In the genomic region with DNA sequence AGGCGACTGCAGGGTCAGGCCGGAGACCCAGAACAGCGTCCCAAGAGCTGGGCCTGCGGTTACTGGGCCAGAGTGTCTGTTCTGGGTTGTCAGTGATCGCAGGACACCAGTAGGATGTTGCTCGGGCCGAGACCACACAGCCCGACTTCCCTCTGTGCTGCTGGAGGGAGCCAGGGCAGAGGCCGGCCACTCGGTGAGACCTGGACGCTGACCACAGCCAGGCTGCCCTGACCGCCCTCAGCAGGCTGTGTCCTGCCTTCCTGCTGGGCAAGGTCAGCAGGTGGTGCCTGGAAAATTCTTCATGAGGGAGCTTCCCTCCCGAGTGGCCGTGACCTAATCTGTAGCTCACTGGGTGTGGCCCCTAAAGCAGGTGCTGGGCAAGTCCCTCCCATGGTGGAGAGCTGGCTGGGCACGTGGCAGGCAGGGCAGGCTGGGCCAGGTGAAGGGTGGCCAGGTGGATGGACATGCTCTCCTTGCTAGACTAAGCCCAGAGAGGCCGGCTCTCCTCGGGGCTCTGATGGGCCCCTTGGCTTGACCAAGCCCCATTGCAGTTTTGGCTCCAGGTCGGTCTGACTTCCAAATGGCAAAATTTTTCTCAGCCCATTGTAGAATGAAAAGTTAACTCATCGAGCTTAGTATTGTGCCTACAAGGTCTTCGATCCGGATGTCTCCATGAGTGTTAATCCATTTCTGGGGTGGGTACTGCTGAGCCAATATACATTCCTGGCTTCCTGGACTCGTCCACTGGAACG, we compare ENCODE assay signal across 9 cellular contexts. TPM values are rescaled to one million over a fixed set of nuclear protein-coding genes. Genes with fewer than 3 reads are reported as not detected.
A peak's percentile ranks its signal among the peaks of the same experiment; 100 is the strongest.
DNase-seq lines count a peak whose midpoint lies in the region; ATAC-seq and TF ChIP-seq lines count a peak whose summit lies in the region.
"Had no signal": no experiment of that assay in that cellular context is flagged by ENCODE, and none has a peak within 500 bp of the region (broad histone marks: within the 10 kb centered on the region; RNA-seq: fewer than 3 reads in every experiment).

No MANE protein-coding gene starts in this region.

- peak overlapping the region; percentile 83; the same call in 1 of the 2 replicates for H3K4me3 ChIP-seq in BE2C (ENCODE audit: low read depth, low read length)
- H3K4me3 ChIP-seq in GM12865 (ENCODE audit: low read depth, low read length), result peak overlapping the region; percentile 69; the same call in 1 of the 2 replicates

- peaks cover 5% of the 10 kb centered on the region for H3K4me1 Mint-ChIP-seq in activated T-helper 17 cell treated with anti-CD3 and anti-CD28 coated beads, Interleukin-2, amount 50 U/mL, for 72 hours
- H3K4me1 Mint-ChIP-seq in mesothelial cell of epicardium, result peaks cover 3% of the 10 kb centered on the region

- peaks cover 17% of the 10 kb centered on the region for H3K4me1 ChIP-seq in BE2C

- no peaks in the 10 kb centered on the region for H3K27me3 ChIP-seq in BE2C

- peak overlapping the region; percentile 71 for H3K4me3 Mint-ChIP-seq in activated T-helper 17 cell treated with anti-CD3 and anti-CD28 coated beads, Interleukin-2, amount 50 U/mL, for 72 hours
- H3K4me3 Mint-ChIP-seq in mesothelial cell of epicardium, result peak overlapping the region; percentile 17
- H3K4me3 Mint-ChIP-seq: dendritic cell treated with granulocyte-macrophage colony-stimulating factor and Interleukin-4, amounts not matched to agents 40 ng/mL and 50 ng/mL, for 4 days had no signal

- H3K36me3 Mint-ChIP-seq in activated T-helper 17 cell treated with anti-CD3 and anti-CD28 coated beads, Interleukin-2, amount 50 U/mL, for 72 hours (ENCODE audit: low read depth), result no peaks in the 10 kb centered on the region
- H3K36me3 Mint-ChIP-seq in mesothelial cell of epicardium, result no peaks in the 10 kb centered on the region

- H3K9me3 ChIP-seq in BE2C, result no peaks in the 10 kb centered on the region

- H3K27me3 Mint-ChIP-seq in activated T-helper 17 cell treated with anti-CD3 and anti-CD28 coated beads, Interleukin-2, amount 50 U/mL, for 72 hours, result no peaks in the 10 kb centered on the region
- H3K27me3 Mint-ChIP-seq in mesothelial cell of epicardium (ENCODE audit: low read depth), result peaks cover 62% of the 10 kb centered on the region

- H3K36me3 ChIP-seq in BE2C, result peaks cover 5% of the 10 kb centered on the region

- H3K9me3 Mint-ChIP-seq in activated T-helper 17 cell treated with anti-CD3 and anti-CD28 coated beads, Interleukin-2, amount 50 U/mL, for 72 hours, result no peaks in the 10 kb centered on the region
- H3K9me3 Mint-ChIP-seq in mesothelial cell of epicardium, result no peaks in the 10 kb centered on the region
- H3K9me3 Mint-ChIP-seq: dendritic cell treated with granulocyte-macrophage colony-stimulating factor and Interleukin-4, amounts not matched to agents 40 ng/mL and 50 ng/mL, for 4 days had no signal

- no peak overlapping the region for H3K27ac Mint-ChIP-seq in activated T-helper 17 cell treated with anti-CD3 and anti-CD28 coated beads, Interleukin-2, amount 50 U/mL, for 72 hours
- H3K27ac Mint-ChIP-seq in mesothelial cell of epicardium, result no peak overlapping the region
- H3K27ac Mint-ChIP-seq: dendritic cell treated with granulocyte-macrophage colony-stimulating factor and Interleukin-4, amounts not matched to agents 40 ng/mL and 50 ng/mL, for 4 days had no signal

- no peak for TF ChIP-seq CTCF in BE2C (IDR thresholded peaks at IDR 0.05; ENCODE audit: low read depth, low read length)
- TF ChIP-seq CTCF in GM12865 (IDR thresholded peaks at IDR 0.05; ENCODE audit: insufficient read depth, low read depth, low read length, missing control alignments), result no peak
- TF ChIP-seq CTCF in mesothelial cell of epicardium (IDR thresholded peaks at IDR 0.05; ENCODE audit: unreplicated experiment), result no peak

- no peak for DNase-seq in BE2C
- DNase-seq in GM12865 (ENCODE audit: low read depth), result no peak
- no peak for DNase-seq in mesothelial cell of epicardium (ENCODE audit: low spot score in 2 of 2, unreplicated experiment in 2 of 2)

- ATAC-seq in activated T-helper 17 cell treated with anti-CD3 and anti-CD28 coated beads, Interleukin-2, amount 50 U/mL, for 72 hours (replicated peaks), result no peak
- ATAC-seq in HG03139 (IDR thresholded peaks at IDR 0.05; ENCODE audit: unreplicated experiment) (no peak), HG02981 (IDR thresholded peaks at IDR 0.05; ENCODE audit: unreplicated experiment) (no peak), GM18502 (IDR thresholded peaks at IDR 0.05; ENCODE audit: poor library complexity, unreplicated experiment) (no peak), GM19324 (IDR thresholded peaks at IDR 0.05; ENCODE audit: low FRiP score, unreplicated experiment) (no peak)

RNA-seq across cellular contexts. Expression of a gene that starts 1.9 kb away (rescaled TPM):
- polyA plus RNA-seq in BE2C (2012; ENCODE audit: insufficient read depth, insufficient read length, low read depth), result 15.3 TPM
- 10 to 100 TPM; 41.1 to 53.6 TPM for total RNA-seq in activated T-helper 17 cell treated with anti-CD3 and anti-CD28 coated beads, Interleukin-2, amount 50 U/mL, for 72 hours
- total RNA-seq in mesothelial cell of epicardium, result 3.7 to 4.5 TPM (median 4.3 TPM) in 3 replicates
